In the genomic region with DNA sequence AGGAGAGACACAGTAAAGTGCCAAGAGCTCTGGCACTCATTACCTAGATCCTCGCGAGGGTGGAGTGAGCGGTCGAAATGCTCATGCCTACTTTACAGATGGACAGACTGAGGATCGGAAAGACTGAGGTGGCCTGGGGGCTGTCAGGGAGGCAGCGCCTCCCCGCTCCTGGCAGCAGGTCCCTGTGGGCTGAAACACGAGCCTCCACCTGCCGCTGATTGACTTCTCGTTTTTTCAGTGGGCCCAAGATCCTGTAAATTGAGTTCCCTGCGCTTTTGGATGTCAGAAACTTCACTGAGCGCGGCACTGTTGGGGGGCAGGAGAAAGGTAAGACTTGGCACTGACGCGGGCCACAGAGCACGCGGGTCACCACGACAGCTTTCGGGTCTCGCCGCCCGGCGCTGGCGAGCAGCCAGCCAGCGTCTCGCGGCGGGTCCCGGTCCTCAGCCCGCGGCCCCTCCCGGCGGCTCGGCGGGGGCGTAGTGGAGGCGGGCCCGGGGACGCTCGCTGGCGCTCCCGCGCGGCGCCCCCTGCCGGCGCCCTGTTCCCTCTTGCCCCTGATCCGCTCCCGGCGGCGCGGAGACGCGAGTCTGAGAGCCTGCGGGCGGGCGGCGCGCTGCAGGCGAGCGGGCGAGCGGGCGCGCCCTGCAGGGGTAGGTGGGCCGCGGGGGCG, we compare ENCODE assay signal across 7 cellular contexts. TPM values are rescaled to one million over a fixed set of nuclear protein-coding genes. Genes with fewer than 3 reads are reported as not detected.
A peak's percentile ranks its signal among the peaks of the same experiment; 100 is the strongest.
DNase-seq lines count a peak whose midpoint lies in the region; ATAC-seq and TF ChIP-seq lines count a peak whose summit lies in the region.

No MANE protein-coding gene starts in this region.

- no peak overlapping the region for H3K27ac ChIP-seq in mesodermal cell (ENCODE audit: low read depth, low read length, severe bottlenecking)

- ATAC-seq in GM18505 (IDR thresholded peaks at IDR 0.05; ENCODE audit: unreplicated experiment), result peak; percentile 86
- ATAC-seq in HG03280 (IDR thresholded peaks at IDR 0.05; ENCODE audit: unreplicated experiment), result peak; percentile 75

- no peaks in the 10 kb centered on the region for H3K9me3 ChIP-seq in mesodermal cell (ENCODE audit: control insufficient read depth, low read length)

- DNase-seq in NCI-H446 treated with DMSO at 0.1 percent for 48 hours (lab: John Stamatoyannopoulos, UW), result peak; percentile 51
- DNase-seq in activated CD4-positive, alpha-beta T cell treated with anti-CD3 and anti-CD28 coated beads, Interleukin-2, amount 50 U/mL, for 48 hours, result peak; percentile 76 to 77
- DNase-seq in effector CD4-positive, alpha-beta T cell, result peak; percentile 55
- DNase-seq in stimulated activated CD8-positive, alpha-beta memory T cell treated with anti-CD3 and anti-CD28 coated beads, Interleukin-15, amount 100 ng/mL, for 1 hour (ENCODE audit: low read depth), result peak; percentile 38

- 5 to 10% methylated on average over 32 to 46 of the region's 68 CpGs for WGBS in mesodermal cell (ENCODE audit: insufficient coverage in 2 of 2), 2 experiments

- peaks cover 4% of the 10 kb centered on the region for H3K4me1 ChIP-seq in mesodermal cell (ENCODE audit: control insufficient read depth, insufficient read depth, low read length, poor library complexity, severe bottlenecking)

- TF ChIP-seq POLR2A in GM18505 (IDR thresholded peaks at IDR 0.05; ENCODE audit: borderline replicate concordance, extremely low read depth, insufficient read depth, insufficient read length), result no peak

- H3K4me3 ChIP-seq in mesodermal cell (ENCODE audit: extremely low read depth, insufficient read depth, low read length, poor library complexity, severe bottlenecking), result peak overlapping the region; percentile 44

- no peaks in the 10 kb centered on the region for H3K36me3 ChIP-seq in mesodermal cell (ENCODE audit: control insufficient read depth, insufficient read depth, low read length)

RNA-seq across cellular contexts. Expression of a gene that starts 0.6 kb away (rescaled TPM):
- polyA plus RNA-seq in mesodermal cell (2013, experiment 1 of 2), result 3.1 TPM
- 2.1 TPM for polyA plus RNA-seq in mesodermal cell (2013, experiment 2 of 2)
